ENCODE assay signal across 1 cellular context in genomic region chr5:134028496-134028895, GRCh38.
TF ChIP-seq lines count a peak whose summit lies in the region.

No MANE protein-coding gene starts in this region.

TF ChIP-seq in H1, 55 proteins besides CTCF, POLR2A, EP300 and RAD21:
- no peak for TF ChIP-seq SP2 (IDR thresholded peaks at IDR 0.05; ENCODE audit: low read length)
- no peak for TF ChIP-seq BRCA1 (IDR thresholded peaks at IDR 0.05; ENCODE audit: low read depth, low read length)
- no peak for TF ChIP-seq MAFK (IDR thresholded peaks at IDR 0.05; ENCODE audit: low read depth, low read length)
- TF ChIP-seq TBP (IDR thresholded peaks at IDR 0.05; ENCODE audit: low read depth, low read length): no peak
